ENCODE assay signal across 10 cellular contexts in genomic region chr21:16071082-16071481, GRCh38.
A peak's percentile ranks its signal among the peaks of the same experiment; 100 is the strongest.
DNase-seq lines count a peak whose midpoint lies in the region; TF ChIP-seq lines count a peak whose summit lies in the region.
"Had no signal": no experiment of that assay in that cellular context is flagged by ENCODE, and none has a peak within 500 bp of the region (broad histone marks: within the 10 kb centered on the region; RNA-seq: fewer than 3 reads in every experiment).

No MANE protein-coding gene starts in this region.

- peak; percentile 16 for DNase-seq in NCI-H69 (lab: John Stamatoyannopoulos, UW)
- peak in 1 of 2 donors; percentile 61 for DNase-seq in foreskin fibroblast
- DNase-seq in retinal pigment epithelial cell (ENCODE audit: low read depth): no peak
- no peak for DNase-seq in ecto neural progenitor cell (ENCODE audit: low spot score)
- no peak for DNase-seq in NCI-H146 treated with DMSO at 0.1 percent for 48 hours (lab: John Stamatoyannopoulos, UW; ENCODE audit: unreplicated experiment)
- no peak for DNase-seq in NCI-H345 treated with DMSO at 0.1 percent for 48 hours (lab: John Stamatoyannopoulos, UW; ENCODE audit: unreplicated experiment)
- DNase-seq in MV-4-11 (lab: John Stamatoyannopoulos, UW): no peak
- DNase-seq: DMS79 treated with DMSO at 0.1 percent for 48 hours, T-helper 9 cell had no signal

- no peak for TF ChIP-seq CTCF in C4-2B (conservative IDR thresholded peaks at IDR 0.05)
- TF ChIP-seq CTCF in foreskin fibroblast (IDR thresholded peaks at IDR 0.05; ENCODE audit: low read depth, low read length): no peak
- no peak for TF ChIP-seq CTCF in retinal pigment epithelial cell (conservative IDR thresholded peaks at IDR 0.05; ENCODE audit: low read depth, low read length)

- H3K27ac ChIP-seq in C4-2B: peak overlapping the region; percentile 42

- H3K4me3 ChIP-seq in foreskin fibroblast (ENCODE audit: low read depth in 1 of 2, low read length in 2 of 2) (peak overlapping the region; percentile 52 to 55), retinal pigment epithelial cell (ENCODE audit: low read length) (peak overlapping the region; percentile 40)
